Comparison of ENCODE assay signal across 3 cellular contexts in the genomic region with DNA sequence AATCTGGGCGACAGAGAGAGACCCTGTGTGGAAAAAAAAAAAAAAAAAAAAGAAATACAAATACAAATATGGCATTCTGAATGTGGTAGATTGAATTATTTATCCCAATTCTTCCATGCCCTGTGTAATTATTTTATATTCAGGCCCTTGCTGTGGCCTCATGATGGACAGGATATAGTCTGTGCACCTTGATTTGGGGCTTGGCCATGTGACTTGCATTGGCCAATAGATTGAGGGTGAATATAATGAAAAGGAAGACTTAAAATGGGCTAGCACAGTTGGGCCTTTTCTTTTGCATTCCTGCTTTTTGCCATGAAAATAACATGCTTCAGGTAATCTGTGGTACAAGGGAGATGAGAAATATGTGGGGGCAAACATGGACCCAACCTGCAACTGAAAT.
A peak's percentile ranks its signal among the peaks of the same experiment; 100 is the strongest.
TF ChIP-seq lines count a peak whose summit lies in the region.

No MANE protein-coding gene starts in this region.

TF ChIP-seq in HepG2, 621 proteins besides CTCF, POLR2A, EP300 and RAD21 (continues in another document):
- peak; percentile 38; the same call in 1 of the 2 replicates for TF ChIP-seq NFYC (CRISPR knock-in tag; IDR thresholded peaks at IDR 0.05)
- TF ChIP-seq XRCC5 (optimal IDR thresholded peaks at IDR 0.05; ENCODE audit: low read length) = no peak
- TF ChIP-seq NCOR1 (IDR thresholded peaks at IDR 0.05; ENCODE audit: borderline replicate concordance, low read length) = no peak
- TF ChIP-seq ATF7-NPFF (CRISPR knock-in tag; IDR thresholded peaks at IDR 0.05; ENCODE audit: low read depth) = no peak
- TF ChIP-seq, protein P1, sequence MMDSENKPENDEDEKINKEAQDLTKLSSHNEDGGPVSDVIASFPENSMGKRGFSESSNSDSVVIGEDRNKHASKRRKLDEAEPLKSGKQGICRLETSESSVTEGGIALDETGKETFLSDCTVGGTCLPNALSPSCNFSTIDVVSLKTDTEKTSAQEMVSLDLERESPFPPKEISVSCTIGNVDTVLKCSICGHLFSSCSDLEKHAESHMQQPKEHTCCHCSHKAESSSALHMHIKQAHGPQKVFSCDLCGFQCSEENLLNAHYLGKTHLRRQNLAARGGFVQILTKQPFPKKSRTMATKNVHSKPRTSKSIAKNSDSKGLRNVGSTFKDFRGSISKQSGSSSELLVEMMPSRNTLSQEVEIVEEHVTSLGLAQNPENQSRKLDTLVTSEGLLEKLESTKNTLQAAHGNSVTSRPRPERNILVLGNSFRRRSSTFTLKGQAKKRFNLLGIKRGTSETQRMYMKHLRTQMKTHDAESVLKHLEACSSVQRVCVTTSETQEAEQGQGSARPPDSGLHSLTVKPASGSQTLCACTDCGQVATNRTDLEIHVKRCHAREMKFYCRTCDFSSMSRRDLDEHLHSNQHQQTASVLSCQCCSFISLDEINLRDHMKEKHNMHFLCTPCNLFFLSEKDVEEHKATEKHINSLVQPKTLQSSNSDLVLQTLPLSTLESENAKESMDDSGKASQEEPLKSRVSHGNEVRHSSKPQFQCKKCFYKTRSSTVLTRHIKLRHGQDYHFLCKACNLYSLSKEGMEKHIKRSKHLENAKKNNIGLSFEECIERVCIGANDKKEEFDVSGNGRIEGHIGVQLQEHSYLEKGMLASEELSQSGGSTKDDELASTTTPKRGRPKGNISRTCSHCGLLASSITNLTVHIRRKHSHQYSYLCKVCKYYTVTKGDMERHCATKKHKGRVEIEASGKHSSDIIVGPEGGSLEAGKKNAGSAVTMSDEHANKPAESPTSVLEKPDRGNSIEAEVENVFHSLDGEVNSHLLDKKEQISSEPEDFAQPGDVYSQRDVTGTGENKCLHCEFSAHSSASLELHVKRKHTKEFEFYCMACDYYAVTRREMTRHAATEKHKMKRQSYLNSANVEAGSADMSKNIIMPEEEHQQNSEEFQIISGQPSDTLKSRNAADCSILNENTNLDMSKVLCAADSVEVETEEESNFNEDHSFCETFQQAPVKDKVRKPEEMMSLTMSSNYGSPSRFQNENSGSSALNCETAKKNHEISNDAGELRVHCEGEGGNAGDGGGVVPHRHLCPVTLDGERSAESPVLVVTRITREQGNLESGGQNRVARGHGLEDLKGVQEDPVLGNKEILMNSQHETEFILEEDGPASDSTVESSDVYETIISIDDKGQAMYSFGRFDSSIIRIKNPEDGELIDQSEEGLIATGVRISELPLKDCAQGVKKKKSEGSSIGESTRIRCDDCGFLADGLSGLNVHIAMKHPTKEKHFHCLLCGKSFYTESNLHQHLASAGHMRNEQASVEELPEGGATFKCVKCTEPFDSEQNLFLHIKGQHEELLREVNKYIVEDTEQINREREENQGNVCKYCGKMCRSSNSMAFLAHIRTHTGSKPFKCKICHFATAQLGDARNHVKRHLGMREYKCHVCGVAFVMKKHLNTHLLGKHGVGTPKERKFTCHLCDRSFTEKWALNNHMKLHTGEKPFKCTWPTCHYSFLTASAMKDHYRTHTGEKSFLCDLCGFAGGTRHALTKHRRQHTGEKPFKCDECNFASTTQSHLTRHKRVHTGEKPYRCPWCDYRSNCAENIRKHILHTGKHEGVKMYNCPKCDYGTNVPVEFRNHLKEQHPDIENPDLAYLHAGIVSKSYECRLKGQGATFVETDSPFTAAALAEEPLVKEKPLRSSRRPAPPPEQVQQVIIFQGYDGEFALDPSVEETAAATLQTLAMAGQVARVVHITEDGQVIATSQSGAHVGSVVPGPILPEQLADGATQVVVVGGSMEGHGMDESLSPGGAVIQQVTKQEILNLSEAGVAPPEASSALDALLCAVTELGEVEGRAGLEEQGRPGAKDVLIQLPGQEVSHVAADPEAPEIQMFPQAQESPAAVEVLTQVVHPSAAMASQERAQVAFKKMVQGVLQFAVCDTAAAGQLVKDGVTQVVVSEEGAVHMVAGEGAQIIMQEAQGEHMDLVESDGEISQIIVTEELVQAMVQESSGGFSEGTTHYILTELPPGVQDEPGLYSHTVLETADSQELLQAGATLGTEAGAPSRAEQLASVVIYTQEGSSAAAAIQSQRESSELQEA (CRISPR knock-in tag; IDR thresholded peaks at IDR 0.05; ENCODE audit: not compliant biosample characterization) = no peak
- no peak for TF ChIP-seq SRY (CRISPR knock-in tag; IDR thresholded peaks at IDR 0.05)

TF ChIP-seq in Ishikawa, 13 proteins besides CTCF, POLR2A, EP300 and RAD21:
- TF ChIP-seq USF1 (IDR thresholded peaks at IDR 0.05) (peak; percentile 80), FOXM1 (IDR thresholded peaks at IDR 0.05; ENCODE audit: borderline replicate concordance, low read depth) (no peak), TAF1 (IDR thresholded peaks at IDR 0.05; ENCODE audit: low read depth) (no peak), NFIC (IDR thresholded peaks at IDR 0.05) (no peak), MAX (IDR thresholded peaks at IDR 0.05) (no peak), TCF12 (IDR thresholded peaks at IDR 0.05; ENCODE audit: low read depth) (no peak), YY1 (IDR thresholded peaks at IDR 0.05; ENCODE audit: low read depth) (no peak)

TF ChIP-seq in K562, 482 proteins besides CTCF, POLR2A, EP300 and RAD21:
- TF ChIP-seq NFYB (IDR thresholded peaks at IDR 0.05; ENCODE audit: extremely low read depth, insufficient read length) (peak; percentile 41), FOXP1 (CRISPR knock-in tag; IDR thresholded peaks at IDR 0.05) (no peak), NCOA6 (IDR thresholded peaks at IDR 0.05) (no peak), NEUROD1 (IDR thresholded peaks at IDR 0.05; ENCODE audit: borderline replicate concordance, low read depth, low read length, partially characterized antibody) (no peak), USF1 (CRISPR knock-in tag; IDR thresholded peaks at IDR 0.05) (peak; percentile 64), ZNF695 (CRISPR knock-in tag; IDR thresholded peaks at IDR 0.05) (no peak)
- TF ChIP-seq, protein P2, sequence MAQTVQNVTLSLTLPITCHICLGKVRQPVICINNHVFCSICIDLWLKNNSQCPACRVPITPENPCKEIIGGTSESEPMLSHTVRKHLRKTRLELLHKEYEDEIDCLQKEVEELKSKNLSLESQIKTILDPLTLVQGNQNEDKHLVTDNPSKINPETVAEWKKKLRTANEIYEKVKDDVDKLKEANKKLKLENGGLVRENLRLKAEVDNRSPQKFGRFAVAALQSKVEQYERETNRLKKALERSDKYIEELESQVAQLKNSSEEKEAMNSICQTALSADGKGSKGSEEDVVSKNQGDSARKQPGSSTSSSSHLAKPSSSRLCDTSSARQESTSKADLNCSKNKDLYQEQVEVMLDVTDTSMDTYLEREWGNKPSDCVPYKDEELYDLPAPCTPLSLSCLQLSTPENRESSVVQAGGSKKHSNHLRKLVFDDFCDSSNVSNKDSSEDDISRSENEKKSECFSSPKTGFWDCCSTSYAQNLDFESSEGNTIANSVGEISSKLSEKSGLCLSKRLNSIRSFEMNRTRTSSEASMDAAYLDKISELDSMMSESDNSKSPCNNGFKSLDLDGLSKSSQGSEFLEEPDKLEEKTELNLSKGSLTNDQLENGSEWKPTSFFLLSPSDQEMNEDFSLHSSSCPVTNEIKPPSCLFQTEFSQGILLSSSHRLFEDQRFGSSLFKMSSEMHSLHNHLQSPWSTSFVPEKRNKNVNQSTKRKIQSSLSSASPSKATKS (CRISPR knock-in tag; IDR thresholded peaks at IDR 0.05) = no peak
- TF ChIP-seq, protein P3, sequence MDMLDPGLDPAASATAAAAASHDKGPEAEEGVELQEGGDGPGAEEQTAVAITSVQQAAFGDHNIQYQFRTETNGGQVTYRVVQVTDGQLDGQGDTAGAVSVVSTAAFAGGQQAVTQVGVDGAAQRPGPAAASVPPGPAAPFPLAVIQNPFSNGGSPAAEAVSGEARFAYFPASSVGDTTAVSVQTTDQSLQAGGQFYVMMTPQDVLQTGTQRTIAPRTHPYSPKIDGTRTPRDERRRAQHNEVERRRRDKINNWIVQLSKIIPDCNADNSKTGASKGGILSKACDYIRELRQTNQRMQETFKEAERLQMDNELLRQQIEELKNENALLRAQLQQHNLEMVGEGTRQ (CRISPR knock-in tag; IDR thresholded peaks at IDR 0.05) = peak; percentile 58
